Comparison of ENCODE assay signal across 9 cellular contexts in genomic region chr5:72355706-72356299, GRCh38. TPM values are rescaled to one million over a fixed set of nuclear protein-coding genes. Genes with fewer than 3 reads are reported as not detected.
DNase-seq lines count a peak whose midpoint lies in the region; ATAC-seq, FAIRE-seq and TF ChIP-seq lines count a peak whose summit lies in the region.
"Had no signal": no experiment of that assay in that cellular context is flagged by ENCODE, and none has a peak within 500 bp of the region (broad histone marks: within the 10 kb centered on the region; RNA-seq: fewer than 3 reads in every experiment).

No MANE protein-coding gene starts in this region.

- H3K79me2 ChIP-seq in Karpas-422 (ENCODE audit: low read length): no peaks in the 10 kb centered on the region

- H3K9me2 ChIP-seq in Karpas-422 (replicated peaks; ENCODE audit: insufficient read depth, low read length): no peaks in the 10 kb centered on the region

- TF ChIP-seq POLR2A in GM12892 (IDR thresholded peaks at IDR 0.05; ENCODE audit: low read depth, low read length): no peak

- H3K27ac Mint-ChIP-seq in neural crest cell (ENCODE audit: unreplicated experiment): no peak overlapping the region
- H3K27ac Mint-ChIP-seq in CD4-positive, alpha-beta T cell: no peak overlapping the region

- no peak overlapping the region for H3K9ac ChIP-seq in Karpas-422 (ENCODE audit: low read length)

- H3K4me1 Mint-ChIP-seq in neural crest cell: peaks cover 6% of the 10 kb centered on the region
- H3K4me1 Mint-ChIP-seq in CD4-positive, alpha-beta T cell (ENCODE audit: low read depth): no peaks in the 10 kb centered on the region
- H3K4me1 Mint-ChIP-seq: IgD-negative memory B cell had no signal

- no peaks in the 10 kb centered on the region for H3K9me3 Mint-ChIP-seq in neural crest cell
- no peaks in the 10 kb centered on the region for H3K9me3 Mint-ChIP-seq in CD4-positive, alpha-beta T cell

- peaks cover 41% of the 10 kb centered on the region; the same call in 1 of the 2 replicates for H3K36me3 ChIP-seq in Karpas-422 (ENCODE audit: insufficient read depth, low read length)

- no peaks in the 10 kb centered on the region for H3K27me3 Mint-ChIP-seq in neural crest cell (ENCODE audit: low read depth)
- no peaks in the 10 kb centered on the region for H3K27me3 Mint-ChIP-seq in CD4-positive, alpha-beta T cell
- H3K27me3 Mint-ChIP-seq: IgD-negative memory B cell had no signal

- DNase-seq in GM03348 (ENCODE audit: low spot score): peak; percentile 58
- peak; percentile 81 for DNase-seq in NCI-H82 (lab: John Stamatoyannopoulos, UW)
- DNase-seq in epithelial cell of proximal tubule (ENCODE audit: low read depth): no peak
- peak; percentile 7 for DNase-seq in neural crest cell (ENCODE audit: low read depth, low spot score)
- no peak for DNase-seq in GM12892 (ENCODE audit: insufficient read length)
- DNase-seq in Karpas-422: no peak
- DNase-seq in CD4-positive, alpha-beta T cell: no peak

- H3K9me3 ChIP-seq in Karpas-422 (ENCODE audit: low read length): no peaks in the 10 kb centered on the region
- H3K9me3 ChIP-seq in CD4-positive, alpha-beta T cell (ENCODE audit: control insufficient read depth, low read length): no peaks in the 10 kb centered on the region

- H3K4me1 ChIP-seq in Karpas-422 (ENCODE audit: low read length): no peaks in the 10 kb centered on the region

- FAIRE-seq in GM12892 (lab: Jason Lieb, UNC): no peak

- intact Hi-C loops in CD4-positive, alpha-beta T cell (cut with DNase I, micrococcal nuclease): no loop called here

- H3K27ac ChIP-seq in Karpas-422 (ENCODE audit: low read length): no peak overlapping the region
- H3K27ac ChIP-seq in CD4-positive, alpha-beta T cell (ENCODE audit: low read depth, low read length): no peak overlapping the region

- POLR2A ChIA-PET in CD4-positive, alpha-beta T cell (lab: Charles Lee): no interaction called here

- no peaks in the 10 kb centered on the region for H4K20me1 ChIP-seq in Karpas-422 (ENCODE audit: insufficient read depth, low read depth, low read length)

- CTCF ChIA-PET in CD4-positive, alpha-beta T cell (lab: Charles Lee): interaction anchor here (1.5 kb wide), 1 partner anchor 10 kb away, joined by 4 read pairs; no protein-coding TSS in a partner anchor

- no peaks in the 10 kb centered on the region for H3K27me3 ChIP-seq in Karpas-422 (ENCODE audit: low read length)
- H3K27me3 ChIP-seq in CD4-positive, alpha-beta T cell (ENCODE audit: control insufficient read depth, insufficient read depth, low read length): no peaks in the 10 kb centered on the region

- H3K36me3 Mint-ChIP-seq in neural crest cell (ENCODE audit: low read depth): peaks cover 6% of the 10 kb centered on the region
- peaks cover 47% of the 10 kb centered on the region for H3K36me3 Mint-ChIP-seq in CD4-positive, alpha-beta T cell (ENCODE audit: low read depth)

- no peak overlapping the region for H3K4me3 ChIP-seq in epithelial cell of proximal tubule (ENCODE audit: low read depth, low read length)
- no peak overlapping the region for H3K4me3 ChIP-seq in Karpas-422 (ENCODE audit: low read length)

- no peak overlapping the region for H3K4me2 ChIP-seq in Karpas-422 (ENCODE audit: low read depth, low read length, poor library complexity, severe bottlenecking)

- no peak overlapping the region for H3K4me3 Mint-ChIP-seq in neural crest cell
- H3K4me3 Mint-ChIP-seq in CD4-positive, alpha-beta T cell: no peak overlapping the region
- H3K4me3 Mint-ChIP-seq: IgD-negative memory B cell had no signal

- no peak overlapping the region for H2AFZ ChIP-seq in Karpas-422 (ENCODE audit: low read length)

- no peak for ATAC-seq in HG03520 (IDR thresholded peaks at IDR 0.05; ENCODE audit: unreplicated experiment)
- ATAC-seq in CD4-positive, alpha-beta T cell (ENCODE audit: poor library complexity): no peak

- TF ChIP-seq CTCF in epithelial cell of proximal tubule (conservative IDR thresholded peaks at IDR 0.05; ENCODE audit: low read depth, low read length) (peak; percentile 75), neural crest cell (conservative IDR thresholded peaks at IDR 0.05) (peak; percentile 58)
- no peak for TF ChIP-seq CTCF in CD4-positive, alpha-beta T cell (IDR thresholded peaks at IDR 0.05)

RNA-seq across cellular contexts. Expression of gene PTCD2, which starts 35.6 kb away (rescaled TPM):
- 5.3 and 6.6 TPM in 2 replicates for total RNA-seq in epithelial cell of proximal tubule
- 13.6 and 15.6 TPM in 2 replicates for total RNA-seq in neural crest cell
- 8.9 TPM for polyA plus RNA-seq in GM12892 (2012; ENCODE audit: missing spikeins)
- total RNA-seq in Karpas-422 (2014; rRNA removed; shearing (Covaris generic); ENCODE audit: low replicate concordance): 9.2 and 24.9 TPM in 2 replicates
- 1 to 10 TPM; 2.9 to 3.3 TPM for total RNA-seq in CD4-positive, alpha-beta T cell

RNA-seq across cellular contexts. Expression of gene MRPS27, which starts 35.8 kb away (rescaled TPM):
- 54.4 and 86.3 TPM in 2 replicates for total RNA-seq in epithelial cell of proximal tubule
- total RNA-seq in neural crest cell: 86.5 and 89.7 TPM in 2 replicates
- polyA plus RNA-seq in GM12892 (2012; ENCODE audit: missing spikeins): 66.7 TPM
- total RNA-seq in Karpas-422 (2014; rRNA removed; shearing (Covaris generic); ENCODE audit: low replicate concordance): 87.4 and 120 TPM in 2 replicates
- 10 to 100 TPM; 25.0 to 26.1 TPM for total RNA-seq in CD4-positive, alpha-beta T cell

Comparison
In these comparisons a context has a peak if more than half of its experiments do, and no peak if none do; other contexts are left out.
1. DNase-seq: peak in GM03348 (single experiment), NCI-H82 (single experiment) and neural crest cell (single experiment); none in epithelial cell of proximal tubule (single experiment), GM12892 (single experiment), Karpas-422 (single experiment) and CD4-positive, alpha-beta T cell (0 of 10).